In the genomic region with DNA sequence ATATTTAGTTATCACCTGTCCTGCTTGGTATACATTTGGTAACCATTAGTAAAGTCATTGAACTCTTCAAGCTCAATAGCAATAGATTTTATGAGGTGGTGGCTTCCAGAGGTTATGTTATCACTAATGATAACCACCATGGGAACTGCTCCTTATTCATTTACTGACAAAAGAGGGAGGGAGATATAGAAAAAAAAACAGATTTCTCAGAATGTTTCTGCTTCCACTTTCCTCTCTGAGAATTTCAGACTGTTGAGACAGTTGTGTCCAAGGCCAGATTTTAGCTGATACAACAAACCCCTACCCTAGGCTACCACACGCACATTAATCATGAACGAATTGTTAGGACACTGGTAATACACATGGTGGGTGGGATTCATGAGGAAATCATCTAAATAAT, we compare ENCODE assay signal across 5 cellular contexts.
"Had no signal": no experiment of that assay in that cellular context is flagged by ENCODE, and none has a peak within 500 bp of the region (broad histone marks: within the 10 kb centered on the region; RNA-seq: fewer than 3 reads in every experiment).

No MANE protein-coding gene starts in this region.

- H3K9me3 Mint-ChIP-seq: GM23338, H9 had no signal

- ATAC-seq: GM23338, K562 had no signal

- H3K4me3 ChIP-seq: GM23338, K562 had no signal

- H3K4me3 Mint-ChIP-seq: GM23338, H9 had no signal

- DNase-seq: H9, HCEC 1CT, IMR-90 had no signal

- H3K27ac Mint-ChIP-seq: GM23338, H9 had no signal
